In the genomic region with DNA sequence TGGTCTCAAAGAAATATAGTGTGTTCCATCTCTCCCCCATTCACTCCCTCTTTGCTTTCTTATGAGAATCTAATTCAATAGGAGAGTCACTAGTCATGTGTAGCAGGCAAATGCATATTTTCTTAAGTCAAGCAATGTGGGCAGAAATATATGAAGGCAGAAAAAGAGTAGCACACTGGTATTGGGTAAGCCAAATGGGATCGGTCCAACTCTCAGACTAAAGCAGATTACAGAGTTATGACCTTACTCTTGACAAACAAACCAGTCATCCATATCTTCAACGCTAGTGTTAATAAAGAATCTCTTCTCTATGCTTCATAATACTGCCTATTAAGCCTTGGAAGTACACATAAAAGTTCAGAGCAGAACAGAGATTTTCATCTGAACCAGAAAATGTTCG, we compare ENCODE assay signal across 23 cellular contexts.
A peak's percentile ranks its signal among the peaks of the same experiment; 100 is the strongest.
DNase-seq lines count a peak whose midpoint lies in the region; FAIRE-seq and TF ChIP-seq lines count a peak whose summit lies in the region.
"Had no signal": no experiment of that assay in that cellular context is flagged by ENCODE, and none has a peak within 500 bp of the region (broad histone marks: within the 10 kb centered on the region; RNA-seq: fewer than 3 reads in every experiment).

No MANE protein-coding gene starts in this region.

- no peaks in the 10 kb centered on the region for H3K27me3 ChIP-seq in hepatocyte
- H3K27me3 ChIP-seq in small intestine (ENCODE audit: control insufficient read depth in 2 of 2, insufficient read depth in 2 of 2, low read length in 2 of 2): no peaks in the 10 kb centered on the region
- H3K27me3 ChIP-seq in adrenal gland: no peaks in the 10 kb centered on the region
- no peaks in the 10 kb centered on the region for H3K27me3 ChIP-seq in effector memory CD4-positive, alpha-beta T cell (replicated peaks; ENCODE audit: control insufficient read depth, insufficient read depth, low read length, poor library complexity, severe bottlenecking)

- DNase-seq in NCI-H2029 treated with DMSO at 0.1 percent for 48 hours (lab: John Stamatoyannopoulos, UW): peak; percentile 45
- DNase-seq in NCI-H2029 (lab: John Stamatoyannopoulos, UW): no peak
- peak; percentile 27 for DNase-seq in amniotic epithelial cell (ENCODE audit: low read depth)
- no peak for DNase-seq in hepatocyte (ENCODE audit: low spot score)
- DNase-seq in small intestine: peak; percentile 32
- no peak for DNase-seq in frontal cortex (ENCODE audit: low spot score in 2 of 2)
- no peak for DNase-seq in adrenal gland
- no peak for DNase-seq in effector memory CD4-positive, alpha-beta T cell
- DNase-seq: 8988T; activated CD8-positive, alpha-beta T cell treated with anti-CD3 and anti-CD28 coated beads for 36 hours; activated naive CD8-positive, alpha-beta T cell treated with anti-CD3 and anti-CD28 coated beads, Interleukin-2, amount 10 ng/mL, durations not matched to agents 7 days and 5 days; activated T-cell treated with anti-CD3 and anti-CD28 coated beads, Interleukin-2, amount 50 U/mL, for 72 hours; caudate nucleus; CD4-positive, CD25-positive, alpha-beta regulatory T cell; effector memory CD8-positive, alpha-beta T cell; head of caudate nucleus; kidney; NCI-H187 treated with DMSO at 0.1 percent for 48 hours; NK-92 treated with Interleukin-12 subunit alpha and Interleukin-12 subunit beta, amount 100 ng/mL, for 24 hours; nucleus accumbens; T-helper 1 cell had no signal

- H3K4me2 ChIP-seq in hepatocyte: peak overlapping the region; percentile 16
- H3K4me2 ChIP-seq: smooth muscle cell had no signal

- H3K27ac ChIP-seq in hepatocyte (no peak overlapping the region), small intestine (ENCODE audit: low read depth in 1 of 2, low read length in 1 of 2) (no peak overlapping the region), adrenal gland (no peak overlapping the region)
- no peak overlapping the region for H3K27ac ChIP-seq in effector memory CD4-positive, alpha-beta T cell (ENCODE audit: insufficient read depth, low read length, poor library complexity, severe bottlenecking)
- H3K27ac ChIP-seq: VCaP had no signal

- H4K20me1 ChIP-seq in hepatocyte (ENCODE audit: insufficient read depth, poor library complexity, severe bottlenecking): no peaks in the 10 kb centered on the region

- TF ChIP-seq POLR2A in adrenal gland (IDR thresholded peaks at IDR 0.05): no peak

- no peaks in the 10 kb centered on the region for H3K36me3 ChIP-seq in hepatocyte (replicated peaks; ENCODE audit: insufficient read depth, low read depth)
- H3K36me3 ChIP-seq in small intestine (ENCODE audit: control insufficient read depth in 2 of 2, insufficient read depth in 2 of 2, low read length in 2 of 2): no peaks in the 10 kb centered on the region
- H3K36me3 ChIP-seq in adrenal gland (replicated peaks in 1 of 2): no peaks in the 10 kb centered on the region
- H3K36me3 ChIP-seq in effector memory CD4-positive, alpha-beta T cell (ENCODE audit: control insufficient read depth, insufficient read depth, low read length): no peaks in the 10 kb centered on the region

- H3K79me2 ChIP-seq in hepatocyte: no peaks in the 10 kb centered on the region

- intact Hi-C loops in adrenal gland (cut with DNase I): no loop called here

- TF ChIP-seq CTCF in hepatocyte (IDR thresholded peaks at IDR 0.05; ENCODE audit: poor library complexity) (no peak), adrenal gland (IDR thresholded peaks at IDR 0.05) (no peak)

- H3K9me3 ChIP-seq in hepatocyte (ENCODE audit: low read depth): no peaks in the 10 kb centered on the region
- H3K9me3 ChIP-seq in small intestine (ENCODE audit: control insufficient read depth, low read depth): no peaks in the 10 kb centered on the region
- H3K9me3 ChIP-seq in adrenal gland (replicated peaks in 1 of 3): no peaks in the 10 kb centered on the region
- H3K9me3 ChIP-seq in effector memory CD4-positive, alpha-beta T cell (ENCODE audit: control insufficient read depth, low read length): no peaks in the 10 kb centered on the region

- H2AFZ ChIP-seq in hepatocyte: no peak overlapping the region

- 60% methylated on average over 3 of the region's 3 CpGs for WGBS in hepatocyte (ENCODE audit: low lambda C conversion rate, missing lambda C conversion rate)
- 25 to 58% (median 48%) methylated on average over 3 of the region's 3 CpGs for WGBS in small intestine, 3 donors
- WGBS in adrenal gland, 4 donors: 40 to 59% (median 54%) methylated on average over 3 of the region's 3 CpGs

- FAIRE-seq in small intestine (lab: Jason Lieb, UNC) (no peak), frontal cortex (lab: Jason Lieb, UNC) (no peak)
- FAIRE-seq: kidney had no signal

- H3K4me3 ChIP-seq in hepatocyte (no peak overlapping the region), small intestine (ENCODE audit: low read depth in 1 of 2, low read length in 2 of 2) (no peak overlapping the region), adrenal gland (no peak overlapping the region)
- no peak overlapping the region for H3K4me3 ChIP-seq in effector memory CD4-positive, alpha-beta T cell (ENCODE audit: insufficient read depth, low read depth, low read length, poor library complexity, severe bottlenecking)
- H3K4me3 ChIP-seq: smooth muscle cell had no signal

- no peaks in the 10 kb centered on the region for H3K9me2 ChIP-seq in hepatocyte (replicated peaks; ENCODE audit: insufficient read depth)

- peaks cover 12% of the 10 kb centered on the region for H3K4me1 ChIP-seq in hepatocyte (ENCODE audit: insufficient read depth)
- peaks cover 1 to 2% of the 10 kb centered on the region in 2 donors for H3K4me1 ChIP-seq in small intestine (ENCODE audit: control insufficient read depth in 2 of 2, insufficient read depth in 1 of 2, low read depth in 1 of 2, low read length in 1 of 2)
- H3K4me1 ChIP-seq in adrenal gland (replicated peaks in 1 of 2): peaks cover 0 to 3% of the 10 kb centered on the region in 2 donors
- no peaks in the 10 kb centered on the region for H3K4me1 ChIP-seq in effector memory CD4-positive, alpha-beta T cell (ENCODE audit: control insufficient read depth, insufficient read depth, low read length, poor library complexity, severe bottlenecking)

Comparison
In these comparisons a context has a peak if more than half of its experiments do, and no peak if none do; other contexts are left out.
1. DNase-seq: peak in NCI-H2029 treated with DMSO at 0.1 percent for 48 hours (single experiment), amniotic epithelial cell (single experiment) and small intestine (single experiment); none in NCI-H2029 (single experiment), hepatocyte (single experiment), frontal cortex (0 of 2), adrenal gland (0 of 7) and effector memory CD4-positive, alpha-beta T cell (0 of 3).